Comparison of ENCODE assay signal across 8 cellular contexts in the genomic region with DNA sequence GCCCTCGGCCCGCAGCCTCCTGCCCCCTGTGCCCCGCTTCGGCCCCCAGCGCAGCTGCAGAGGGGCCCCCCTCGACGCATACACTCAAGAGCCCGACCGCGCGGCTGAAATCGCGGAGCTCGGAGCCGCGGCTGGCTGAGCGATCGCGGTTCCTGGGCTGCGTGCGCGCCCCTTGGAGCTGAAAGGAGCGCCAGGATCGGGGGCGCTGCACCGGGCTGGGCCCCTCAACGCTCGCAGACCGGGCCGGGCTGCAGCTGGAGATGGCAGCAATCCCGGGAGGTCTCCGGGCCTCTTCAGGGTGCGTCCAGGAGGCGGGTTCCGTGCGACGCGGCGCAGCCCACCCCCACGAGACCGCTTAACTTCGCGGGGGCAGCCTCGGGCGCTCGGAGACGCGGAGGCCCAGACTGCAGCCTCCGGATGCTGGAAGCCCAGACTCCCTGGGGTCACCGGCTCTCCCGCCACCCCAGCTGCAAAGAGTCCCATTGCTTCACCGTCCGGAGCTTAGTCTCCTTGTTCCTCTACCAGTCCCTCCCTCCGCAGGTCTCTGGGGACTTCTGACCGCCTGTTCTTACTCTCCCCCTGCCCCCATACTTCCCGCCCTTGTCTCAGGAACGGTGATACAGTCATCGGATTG.
DNase-seq lines count a peak whose midpoint lies in the region; ATAC-seq lines count a peak whose summit lies in the region.

No MANE protein-coding gene starts in this region.

- peak overlapping the region; percentile 79 for H3K4me3 Mint-ChIP-seq in activated CD8-positive, alpha-beta memory T cell treated with anti-CD3 and anti-CD28 coated beads, Interleukin-2, amount 10 ng/mL, durations not matched to agents 7 days and 5 days

- peak; percentile 29 for DNase-seq in EH (ENCODE audit: low read depth)
- peak in 1 of 2 experiments; percentile 55 for DNase-seq in HAP-1 (ENCODE audit: low spot score in 2 of 2)
- no peak for DNase-seq in activated CD8-positive, alpha-beta memory T cell treated with anti-CD3 and anti-CD28 coated beads, Interleukin-2, amount 10 ng/mL, durations not matched to agents 7 days and 5 days
- DNase-seq in left cardiac atrium: no peak
- no peak for DNase-seq in MG63
- no peak for DNase-seq in NCI-H510A treated with DMSO at 0.1 percent for 48 hours (lab: John Stamatoyannopoulos, UW)
- DNase-seq in NCI-H2107 (lab: John Stamatoyannopoulos, UW): no peak

- peaks cover 44% of the 10 kb centered on the region for H3K4me1 Mint-ChIP-seq in activated CD8-positive, alpha-beta memory T cell treated with anti-CD3 and anti-CD28 coated beads, Interleukin-2, amount 10 ng/mL, durations not matched to agents 7 days and 5 days

- in situ Hi-C loops in HAP-1 (cut with MboI; ENCODE audit: low sequenced_read_pairs): no loop called here

- H3K36me3 ChIP-seq in HAP-1 (replicated peaks) (no peaks in the 10 kb centered on the region), skeletal muscle satellite cell (ENCODE audit: insufficient read depth, low read length) (no peaks in the 10 kb centered on the region), MG63 (no peaks in the 10 kb centered on the region)

- peak; percentile 38 for ATAC-seq in activated CD8-positive, alpha-beta memory T cell treated with anti-CD3 and anti-CD28 coated beads, Interleukin-2, amount 10 ng/mL, durations not matched to agents 7 days and 5 days
- peak; percentile 22 to 53 for ATAC-seq in left cardiac atrium

- peak overlapping the region; percentile 69 for H3K4me2 ChIP-seq in skeletal muscle satellite cell (ENCODE audit: low read length)

- no peaks in the 10 kb centered on the region for H3K9me3 ChIP-seq in HAP-1
- H3K9me3 ChIP-seq in skeletal muscle satellite cell (replicated peaks; ENCODE audit: low read length): no peaks in the 10 kb centered on the region
- no peaks in the 10 kb centered on the region for H3K9me3 ChIP-seq in MG63

- H3K9ac ChIP-seq in skeletal muscle satellite cell (ENCODE audit: low read depth, low read length): peak overlapping the region; percentile 1

- no peaks in the 10 kb centered on the region for H3K9me3 Mint-ChIP-seq in activated CD8-positive, alpha-beta memory T cell treated with anti-CD3 and anti-CD28 coated beads, Interleukin-2, amount 10 ng/mL, durations not matched to agents 7 days and 5 days (ENCODE audit: low read depth)

- H3K27me3 Mint-ChIP-seq in activated CD8-positive, alpha-beta memory T cell treated with anti-CD3 and anti-CD28 coated beads, Interleukin-2, amount 10 ng/mL, durations not matched to agents 7 days and 5 days: peaks cover 13% of the 10 kb centered on the region

- H3K4me1 ChIP-seq in HAP-1: no peaks in the 10 kb centered on the region
- peaks cover 7% of the 10 kb centered on the region for H3K4me1 ChIP-seq in skeletal muscle satellite cell (ENCODE audit: control insufficient read depth, insufficient read depth, low read length)

- H3K27ac Mint-ChIP-seq in activated CD8-positive, alpha-beta memory T cell treated with anti-CD3 and anti-CD28 coated beads, Interleukin-2, amount 10 ng/mL, durations not matched to agents 7 days and 5 days: peak overlapping the region; percentile 35

- no peaks in the 10 kb centered on the region for H3K36me3 Mint-ChIP-seq in activated CD8-positive, alpha-beta memory T cell treated with anti-CD3 and anti-CD28 coated beads, Interleukin-2, amount 10 ng/mL, durations not matched to agents 7 days and 5 days

- CTCF ChIA-PET in activated CD8-positive, alpha-beta memory T cell treated with anti-CD3 and anti-CD28 coated beads, Interleukin-2, amount 10 ng/mL, durations not matched to agents 7 days and 5 days (lab: Charles Lee): interaction anchor here (0.7 to 3.1 kb wide), 3 partner anchors 32 to 105 kb away, joined by 3 to 18 read pairs (median 4); no protein-coding TSS in a partner anchor

- H3K4me3 ChIP-seq in HAP-1: peak overlapping the region; percentile 24
- peak overlapping the region; percentile 61 for H3K4me3 ChIP-seq in skeletal muscle satellite cell (ENCODE audit: low read length)
- H3K4me3 ChIP-seq in MG63: no peak overlapping the region

- H3K27me3 ChIP-seq in HAP-1 (ENCODE audit: low read depth): peaks cover 20% of the 10 kb centered on the region
- peaks cover 45% of the 10 kb centered on the region for H3K27me3 ChIP-seq in skeletal muscle satellite cell (ENCODE audit: control insufficient read depth, insufficient read depth, low read length)
- H3K27me3 ChIP-seq in MG63: no peaks in the 10 kb centered on the region

- intact Hi-C loops in left cardiac atrium (cut with DNase I): no loop called here
